In the genomic region with DNA sequence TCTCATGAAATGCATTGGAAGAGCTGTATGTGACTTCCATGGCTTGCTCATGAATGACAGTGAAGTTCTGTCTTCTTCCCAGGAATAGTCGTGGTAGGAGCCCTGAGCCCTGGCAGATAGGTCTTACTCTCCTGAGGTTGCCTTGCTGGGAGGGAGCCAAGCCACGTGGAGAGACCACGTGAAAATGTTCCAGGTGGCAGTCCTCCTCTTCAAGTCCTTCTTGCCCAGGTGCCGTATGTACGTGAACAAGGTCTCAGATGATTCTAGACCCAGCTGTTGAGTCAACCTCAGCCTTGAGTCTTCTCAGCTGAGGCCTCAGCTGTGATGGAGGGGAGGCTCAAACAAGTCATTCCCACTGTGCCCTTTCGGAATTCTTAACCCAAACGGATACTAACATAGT, we compare ENCODE assay signal across 24 cellular contexts.
DNase-seq lines count a peak whose midpoint lies in the region; ATAC-seq and TF ChIP-seq lines count a peak whose summit lies in the region.
"Had no signal": no experiment of that assay in that cellular context is flagged by ENCODE, and none has a peak within 500 bp of the region (broad histone marks: within the 10 kb centered on the region; RNA-seq: fewer than 3 reads in every experiment).

No MANE protein-coding gene starts in this region.

- intact Hi-C loops in OCI-LY7 (cut with micrococcal nuclease; ENCODE audit: unreplicated experiment) (no loop called here), left colon (cut with DNase I, micrococcal nuclease) (no loop called here), natural killer cell (cut with micrococcal nuclease) (no loop called here)

- no peak overlapping the region for H3K4me3 Mint-ChIP-seq in natural killer cell
- H3K4me3 Mint-ChIP-seq: CD4-positive, alpha-beta T cell; T-helper 1 cell treated with Interleukin-12 subunit alpha and Interleukin-12 subunit beta and Interleukin-4 antibody, amounts not matched to agents 30 μg/mL and 1 μg/mL, for 36 hours had no signal

- H3K9me3 ChIP-seq in BLaER1 treated with 17β-estradiol and CSF1 and Interleukin-3, amounts not matched to agents 10 nM and 100 nM (replicated peaks in 1 of 11): peaks cover 0 to 32% (median 11%) of the 10 kb centered on the region in 11 experiments; a peak in 17 of 22 replicates
- H3K9me3 ChIP-seq in Karpas-422 (ENCODE audit: low read length) (no peaks in the 10 kb centered on the region), OCI-LY7 (ENCODE audit: low read length) (peaks cover 14% of the 10 kb centered on the region; the same call in 1 of the 2 replicates)
- H3K9me3 ChIP-seq: Peyer's patch had no signal

- peak overlapping the region; percentile 9 to 98 (median 96); a peak in 20 of 22 replicates for H3K27ac ChIP-seq in BLaER1 treated with 17β-estradiol and CSF1 and Interleukin-3, amounts not matched to agents 10 nM and 100 nM
- peak overlapping the region; percentile 88 for H3K27ac ChIP-seq in Karpas-422 (ENCODE audit: low read length)
- peak overlapping the region; percentile 82 for H3K27ac ChIP-seq in OCI-LY7 (ENCODE audit: low read depth, low read length, poor library complexity, severe bottlenecking)
- H3K27ac ChIP-seq: Peyer's patch had no signal

- no peaks in the 10 kb centered on the region for H4K20me1 ChIP-seq in BLaER1 treated with 17β-estradiol and CSF1 and Interleukin-3, amounts not matched to agents 10 nM and 100 nM
- H4K20me1 ChIP-seq in Karpas-422 (ENCODE audit: insufficient read depth, low read depth, low read length) (no peaks in the 10 kb centered on the region), OCI-LY7 (ENCODE audit: insufficient read depth, low read length) (no peaks in the 10 kb centered on the region)

- H3K36me3 Mint-ChIP-seq in natural killer cell: no peaks in the 10 kb centered on the region

- no peaks in the 10 kb centered on the region for H3K79me2 ChIP-seq in Karpas-422 (ENCODE audit: low read length)
- no peaks in the 10 kb centered on the region for H3K79me2 ChIP-seq in OCI-LY7 (ENCODE audit: insufficient read depth, low read depth, low read length)

- peak overlapping the region in 9 of 11 experiments; percentile 13 to 75 (median 66); a peak in 16 of 22 replicates for H3K9ac ChIP-seq in BLaER1 treated with 17β-estradiol and CSF1 and Interleukin-3, amounts not matched to agents 10 nM and 100 nM
- H3K9ac ChIP-seq in Karpas-422 (ENCODE audit: low read length): peak overlapping the region; percentile 21; the same call in 1 of the 2 replicates
- H3K9ac ChIP-seq: SK-N-SH had no signal

- H3K9me3 Mint-ChIP-seq in natural killer cell: no peaks in the 10 kb centered on the region

- BruUV-seq in OCI-LY7 (replicated peaks; lab: Mats Ljungman, UMichigan): no TSS peak

- POLR2A ChIA-PET in OCI-LY7 (lab: Charles Lee): interaction anchor here (0.7 to 5.0 kb wide), 12 partner anchors 10 to 196 kb away, joined by 3 to 42 read pairs (median 4); no protein-coding TSS in a partner anchor

- H2AFZ ChIP-seq in Karpas-422 (ENCODE audit: low read length): peak overlapping the region; percentile 36; the same call in 1 of the 2 replicates
- peak overlapping the region; percentile 71; the same call in 1 of the 2 replicates for H2AFZ ChIP-seq in OCI-LY7 (ENCODE audit: low read length)

- DNase-seq in Karpas-422 (no peak), OCI-LY7 (ENCODE audit: low spot score) (peak; percentile 72), left colon (peak; percentile 28 to 42), KBM-7 (no peak), natural killer cell (no peak), NCI-H69 (lab: John Stamatoyannopoulos, UW) (no peak), NCI-H2081 (lab: John Stamatoyannopoulos, UW) (no peak)
- DNase-seq: CD4-positive, alpha-beta T cell; MG63; NCI-H1048; NCI-H1417 treated with DMSO at 0.1 percent for 48 hours; NCI-H1694 treated with DMSO at 0.1 percent for 48 hours; NCI-H2081 treated with DMSO at 0.1 percent for 48 hours; NCI-H2171; NCI-H345; NCI-H510A treated with DMSO at 0.1 percent for 48 hours; NCI-H774; NK-92 treated with Interleukin-12 subunit alpha and Interleukin-12 subunit beta, amount 100 ng/mL, for 24 hours; SK-N-SH; SW 1271 had no signal

- H3K27ac Mint-ChIP-seq in natural killer cell: no peak overlapping the region
- H3K27ac Mint-ChIP-seq: CD4-positive, alpha-beta T cell; T-helper 1 cell treated with Interleukin-12 subunit alpha and Interleukin-12 subunit beta and Interleukin-4 antibody, amounts not matched to agents 30 μg/mL and 1 μg/mL, for 36 hours had no signal

- H3K27me3 ChIP-seq in BLaER1 treated with 17β-estradiol and CSF1 and Interleukin-3, amounts not matched to agents 10 nM and 100 nM: no peaks in the 10 kb centered on the region
- no peaks in the 10 kb centered on the region for H3K27me3 ChIP-seq in Karpas-422 (ENCODE audit: low read length)
- H3K27me3 ChIP-seq: MG63, Peyer's patch had no signal

- H3K4me1 Mint-ChIP-seq in natural killer cell: no peaks in the 10 kb centered on the region

- peak overlapping the region; percentile 45 to 84 (median 71) for H3K4me2 ChIP-seq in BLaER1 treated with 17β-estradiol and CSF1 and Interleukin-3, amounts not matched to agents 10 nM and 100 nM
- H3K4me2 ChIP-seq in Karpas-422 (ENCODE audit: low read depth, low read length, poor library complexity, severe bottlenecking) (peak overlapping the region; percentile 22), OCI-LY7 (ENCODE audit: low read length) (peak overlapping the region; percentile 46)
- H3K4me2 ChIP-seq: SK-N-SH had no signal

- H3K4me1 ChIP-seq in BLaER1 treated with 17β-estradiol and CSF1 and Interleukin-3, amounts not matched to agents 10 nM and 100 nM: peaks cover 32 to 89% (median 64%) of the 10 kb centered on the region in 10 experiments
- H3K4me1 ChIP-seq in Karpas-422 (ENCODE audit: low read length): peaks cover 76% of the 10 kb centered on the region
- peaks cover 79% of the 10 kb centered on the region for H3K4me1 ChIP-seq in OCI-LY7 (ENCODE audit: insufficient read depth, low read length, poor library complexity, severe bottlenecking)
- H3K4me1 ChIP-seq: Peyer's patch had no signal

- CTCF ChIA-PET in OCI-LY7 (lab: Charles Lee; ENCODE audit: unreplicated experiment): interaction anchor here (1.0 kb wide), 1 partner anchor 14 kb away, joined by 3 read pairs; no protein-coding TSS in a partner anchor

- H3K9me2 ChIP-seq in Karpas-422 (replicated peaks; ENCODE audit: insufficient read depth, low read length) (no peaks in the 10 kb centered on the region), OCI-LY7 (ENCODE audit: insufficient read depth, low read length) (no peaks in the 10 kb centered on the region)
- H3K9me2 ChIP-seq: SK-N-SH had no signal

- in situ Hi-C loops in KBM-7 (cut with MboI; ENCODE audit: low pct_unique_long_range_greater_than_20kb, low sequenced_read_pairs): no loop called here

- TF ChIP-seq CTCF in OCI-LY7 (conservative IDR thresholded peaks at IDR 0.05; ENCODE audit: low read length) (no peak), natural killer cell (IDR thresholded peaks at IDR 0.05) (no peak)

- ATAC-seq in left colon (no peak), natural killer cell (no peak)
- ATAC-seq: HepG2 had no signal

- no peaks in the 10 kb centered on the region for H3K36me3 ChIP-seq in BLaER1 treated with 17β-estradiol and CSF1 and Interleukin-3, amounts not matched to agents 10 nM and 100 nM
- H3K36me3 ChIP-seq in Karpas-422 (ENCODE audit: insufficient read depth, low read length) (no peaks in the 10 kb centered on the region), OCI-LY7 (ENCODE audit: insufficient read depth, low read length) (0 out of 2 replicates have a peak, but pooled peaks cover 5% of the 10 kb centered on the region)
- H3K36me3 ChIP-seq: MG63, Peyer's patch had no signal

- H3K27me3 Mint-ChIP-seq in natural killer cell (ENCODE audit: low read depth in 2 of 2): peaks cover 11% of the 10 kb centered on the region in 2 donors
- H3K27me3 Mint-ChIP-seq: CD4-positive, alpha-beta T cell had no signal

- H3K4me3 ChIP-seq in BLaER1 treated with 17β-estradiol and CSF1 and Interleukin-3, amounts not matched to agents 10 nM and 100 nM: no peak overlapping the region
- H3K4me3 ChIP-seq in Karpas-422 (ENCODE audit: low read length): no peak overlapping the region
- H3K4me3 ChIP-seq in OCI-LY7 (ENCODE audit: low read depth, low read length, poor library complexity, severe bottlenecking): peak overlapping the region; percentile 5
- H3K4me3 ChIP-seq: MG63, Peyer's patch had no signal

Comparison
In these comparisons a context has a peak if more than half of its experiments do, and no peak if none do; other contexts are left out.
1. DNase-seq: peak in OCI-LY7 (single experiment) and left colon (2 of 2); none in Karpas-422 (single experiment), KBM-7 (single experiment), natural killer cell (single experiment), NCI-H69 (single experiment) and NCI-H2081 (0 of 2).
2. Peak in every context shown above with its lines, with median percentiles within 50 percentile points of each other: H3K27ac ChIP-seq and H3K4me2 ChIP-seq.